22 cellular contexts compared by ENCODE assay signal in genomic region chr3:178562143-178562868, GRCh38. TPM values are rescaled to one million over a fixed set of nuclear protein-coding genes. Genes with fewer than 3 reads are reported as not detected.
DNase-seq lines count a peak whose midpoint lies in the region; ATAC-seq, FAIRE-seq and TF ChIP-seq lines count a peak whose summit lies in the region.
"Had no signal": no experiment of that assay in that cellular context is flagged by ENCODE, and none has a peak within 500 bp of the region (broad histone marks: within the 10 kb centered on the region; RNA-seq: fewer than 3 reads in every experiment).

No MANE protein-coding gene starts in this region.

- ATAC-seq in Right ventricle myocardium inferior: peak; percentile 93
- ATAC-seq in left cardiac atrium: peak; percentile 63 to 76
- ATAC-seq: effector memory CD8-positive, alpha-beta T cell had no signal

- TF ChIP-seq CTCF in astrocyte of the cerebellum (IDR thresholded peaks at IDR 0.05; ENCODE audit: low read depth, low read length, missing control alignments): no peak

- DNase-seq in Right ventricle myocardium inferior (ENCODE audit: missing footprints) (peak; percentile 69), cardiac septum (ENCODE audit: low spot score) (no peak), astrocyte of the cerebellum (ENCODE audit: low read depth) (peak; percentile 11), left cardiac atrium (peak; percentile 31), urothelium cell line (ENCODE audit: low spot score) (peak; percentile 8), NCI-H2107 (lab: John Stamatoyannopoulos, UW) (no peak), epidermal melanocyte (ENCODE audit: insufficient read length, low spot score) (no peak), RKO (ENCODE audit: low spot score) (no peak)
- DNase-seq: 8988T; activated B cell treated with CpG ODN at 0.5 μM for 24 hours; activated naive CD8-positive, alpha-beta T cell treated with anti-CD3 and anti-CD28 coated beads, Interleukin-2, amount 10 ng/mL, durations not matched to agents 7 days and 5 days; central memory CD4-positive, alpha-beta T cell; DMS79 treated with DMSO at 0.1 percent for 48 hours; effector memory CD8-positive, alpha-beta T cell; NCI-H187; NCI-H446 treated with DMSO at 0.1 percent for 48 hours; T-helper 2 cell; upper lobe of left lung had no signal

- in situ Hi-C loops in astrocyte of the cerebellum (cut with HindIII; ENCODE audit: low sequenced_read_pairs): no loop called here

- no peak overlapping the region for H3K4me3 ChIP-seq in astrocyte of the cerebellum (ENCODE audit: low read depth, low read length)
- H3K4me3 ChIP-seq: upper lobe of left lung had no signal

- intact Hi-C loops in Right ventricle myocardium inferior (cut with DNase I) (no loop called here), cardiac septum (cut with DNase I) (no loop called here), left cardiac atrium (cut with DNase I) (no loop called here)

- FAIRE-seq in urothelium cell line (lab: Jason Lieb, UNC): no peak
- FAIRE-seq: GM19239 had no signal

RNA-seq across cellular contexts. Expression of gene KCNMB2, which starts 26.1 kb away (rescaled TPM):
- total RNA-seq in Right ventricle myocardium inferior (1.8 TPM), cardiac septum (3.8 TPM), left cardiac atrium (1 to 10 TPM; 7.8 to 9.8 TPM)
- total RNA-seq: activated B cell treated with CpG ODN at 0.5 μM for 24 hours; activated CD8-positive, alpha-beta memory T cell treated with anti-CD3 and anti-CD28 coated beads for 36 hours; activated naive CD8-positive, alpha-beta T cell treated with anti-CD3 and anti-CD28 coated beads, Interleukin-2, amount 10 ng/mL, durations not matched to agents 7 days and 5 days; activated T-helper 1 cell treated with anti-CD3 and anti-CD28 coated beads, Interleukin-12 subunit alpha, Interleukin-12 subunit beta, Interleukin-2, Interleukin-4 antibody, amounts not matched to agents 30 ng/mL and 10 ng/mL and 1 ng/mL, durations not matched to agents 14 hours and 24 hours and 36 hours; fibroblast of villous mesenchyme had no signal

Comparison
In these comparisons a context has a peak if more than half of its experiments do, and no peak if none do; other contexts are left out.
1. DNase-seq: peak in Right ventricle myocardium inferior (single experiment), astrocyte of the cerebellum (single experiment), left cardiac atrium (single experiment) and urothelium cell line (single experiment); none in cardiac septum (single experiment), NCI-H2107 (single experiment), epidermal melanocyte (single experiment) and RKO (single experiment).